8 cellular contexts compared by ENCODE assay signal in the genomic region with DNA sequence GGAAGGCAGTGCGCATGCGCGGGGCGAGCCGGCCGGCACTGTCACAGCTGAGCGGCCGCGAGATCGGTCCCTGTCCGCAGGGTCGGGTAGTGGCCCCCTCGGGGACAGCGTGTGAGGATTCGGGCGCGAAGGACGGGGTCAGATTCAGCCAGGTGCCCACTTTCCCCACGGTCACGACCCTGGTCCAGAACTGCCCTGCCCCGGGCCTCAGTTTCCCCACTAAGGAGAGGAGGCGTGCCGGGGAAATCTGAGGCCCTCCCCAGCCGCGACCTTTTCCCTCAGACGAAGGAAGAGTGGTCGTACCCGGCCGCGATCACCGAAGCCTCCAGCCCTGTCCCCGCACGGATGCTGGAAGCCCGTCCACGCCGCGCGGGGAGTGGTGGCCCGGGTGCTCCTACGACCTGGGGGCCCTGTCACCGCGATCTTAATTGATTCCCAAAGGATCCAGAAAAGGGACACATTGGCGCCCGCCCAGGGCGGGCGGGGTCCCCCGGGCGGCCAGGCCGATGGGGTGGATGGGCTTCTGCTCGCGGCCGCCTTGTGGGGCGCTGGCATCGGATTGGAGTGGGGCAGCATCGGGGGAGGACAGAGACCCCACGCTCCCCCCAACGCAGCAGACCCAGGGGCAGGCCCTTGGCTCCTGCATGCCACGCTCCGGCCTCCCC. TPM values are rescaled to one million over a fixed set of nuclear protein-coding genes. Genes with fewer than 3 reads are reported as not detected.
DNase-seq lines count a peak whose midpoint lies in the region; ATAC-seq and TF ChIP-seq lines count a peak whose summit lies in the region.

No MANE protein-coding gene starts in this region.

- TF ChIP-seq CTCF in AG10803 (conservative IDR thresholded peaks at IDR 0.05; ENCODE audit: low read length) (no peak), IMR-90 (conservative IDR thresholded peaks at IDR 0.05; ENCODE audit: low read depth, low read length) (no peak)

- H4K91ac ChIP-seq in IMR-90 (ENCODE audit: insufficient read depth, low read depth, low read length) = peak overlapping the region; percentile 66

- H2BK15ac ChIP-seq in IMR-90 (ENCODE audit: low read depth, low read length) = no peak overlapping the region

- POLR2A ChIA-PET in IMR-90 (lab: Charles Lee; ENCODE audit: unreplicated experiment) = no interaction called here

- ATAC-seq in IMR-90 (ENCODE audit: low read depth) = peak; percentile 1; the same call in 1 of the 2 replicates
- no peak for ATAC-seq in HG03175 (IDR thresholded peaks at IDR 0.05; ENCODE audit: unreplicated experiment)
- ATAC-seq in GM18861 (IDR thresholded peaks at IDR 0.05; ENCODE audit: unreplicated experiment) = no peak

- no peaks in the 10 kb centered on the region for H3K9me1 ChIP-seq in IMR-90 (ENCODE audit: insufficient read depth, low read length)

- H3K4me1 ChIP-seq in IMR-90 (ENCODE audit: control insufficient read depth, insufficient read depth, low read length) = peaks cover 6% of the 10 kb centered on the region
- H3K4me1 ChIP-seq in muscle layer of colon (ENCODE audit: insufficient read depth, low read length) = no peaks in the 10 kb centered on the region

- peak overlapping the region; percentile 56; the same call in 1 of the 2 replicates for H3K56ac ChIP-seq in IMR-90 (ENCODE audit: extremely low read depth, insufficient read depth, low read length)

- peak overlapping the region; percentile 49 for H3K27ac ChIP-seq in IMR-90 (ENCODE audit: insufficient read depth, low read length)
- peak overlapping the region; percentile 39 for H3K27ac ChIP-seq in cingulate gyrus (ENCODE audit: low read depth, low read length)
- peak overlapping the region; percentile 96 for H3K27ac ChIP-seq in muscle layer of colon (ENCODE audit: low read depth, low read length)

- peak overlapping the region; percentile 96 for H3K14ac ChIP-seq in IMR-90 (replicated peaks; ENCODE audit: low read depth, low read length)

- peak overlapping the region; percentile 80 for H3K4me3 ChIP-seq in AG10803 (ENCODE audit: low read length)
- peak overlapping the region; percentile 69 for H3K4me3 ChIP-seq in IMR-90 (ENCODE audit: insufficient read depth, low read depth, low read length)
- peak overlapping the region; percentile 70 to 79 for H3K4me3 ChIP-seq in muscle layer of colon (ENCODE audit: low read depth in 1 of 2, low read length in 2 of 2)

- peak overlapping the region; percentile 78 for H3K4me2 ChIP-seq in IMR-90 (ENCODE audit: low read depth, low read length)

- peak overlapping the region; percentile 26; the same call in 1 of the 2 replicates for H3K18ac ChIP-seq in IMR-90 (ENCODE audit: low read depth, low read length)

- peaks cover 0 to 4% of the 10 kb centered on the region in 2 experiments; a peak in 1 of 4 replicates for H3K79me1 ChIP-seq in IMR-90 (ENCODE audit: low read depth in 1 of 2, low read length in 2 of 2)

- CTCF ChIA-PET in IMR-90 (lab: Yijun Ruan, JAX) = interaction anchor here (0.6 to 1.0 kb wide), 3 partner anchors 52 to 97 kb away, joined by 3 to 6 read pairs (median 4); no protein-coding TSS in a partner anchor

- no TSS peak for BruUV-seq in IMR-90 (replicated peaks; lab: Mats Ljungman, UMichigan)

- H3K27me3 ChIP-seq in IMR-90 (ENCODE audit: control insufficient read depth, insufficient read depth, low read length) = peaks cover 2% of the 10 kb centered on the region; the same call in 1 of the 2 replicates
- no peaks in the 10 kb centered on the region for H3K27me3 ChIP-seq in muscle layer of colon (ENCODE audit: control insufficient read depth in 1 of 2, insufficient read depth in 2 of 2, low read length in 2 of 2)

- H2AK5ac ChIP-seq in IMR-90 (ENCODE audit: low read depth, low read length) = no peak overlapping the region; the same call in 1 of the 2 replicates

- 13% methylated on average over 45 of the region's 59 CpGs; no CpG with 5 or more reads in 1 of the 2 experiments for WGBS in IMR-90 (ENCODE audit: extremely low coverage in 2 of 2, insufficient read length in 1 of 2), 2 experiments

- no peaks in the 10 kb centered on the region for H3K9me3 ChIP-seq in IMR-90 (ENCODE audit: control insufficient read depth, insufficient read depth, low read length)
- H3K9me3 ChIP-seq in muscle layer of colon (ENCODE audit: low read length) = no peaks in the 10 kb centered on the region

- peak overlapping the region; percentile 93; the same call in 1 of the 2 replicates for H3K23ac ChIP-seq in IMR-90 (ENCODE audit: low read depth, low read length)

- dilution Hi-C loops in IMR-90 (cut with HindIII; ENCODE audit: low sequenced_read_pairs, unreplicated experiment) = no loop called here

- TF ChIP-seq RAD21 in IMR-90 (IDR thresholded peaks at IDR 0.05; ENCODE audit: low read length) = no peak

- H4K5ac ChIP-seq in IMR-90 (ENCODE audit: low read depth, low read length) = peak overlapping the region; percentile 32

- H2BK120ac ChIP-seq in IMR-90 (ENCODE audit: low read depth, low read length) = peak overlapping the region; percentile 56; the same call in 1 of the 2 replicates

- TF ChIP-seq POLR2A in IMR-90 (IDR thresholded peaks at IDR 0.05; ENCODE audit: low read depth, low read length) = no peak

- H4K8ac ChIP-seq in IMR-90 (ENCODE audit: low read depth in 2 of 2, low read length in 2 of 2) = peak overlapping the region; percentile 81 to 99

- intact Hi-C loops in IMR-90 (cut with micrococcal nuclease) = loop anchor here (1.0 kb wide), 1 partner anchor 49 kb away; no protein-coding TSS in a partner anchor

- H3K9ac ChIP-seq in IMR-90 (ENCODE audit: low read depth, low read length) = peak overlapping the region; percentile 78
- H3K9ac ChIP-seq in muscle layer of colon (ENCODE audit: low read length) = no peak overlapping the region

- in situ Hi-C loops in IMR-90 (cut with MboI; ENCODE audit: low sequenced_read_pairs) = no loop called here

- no peaks in the 10 kb centered on the region for H3K36me3 ChIP-seq in IMR-90 (ENCODE audit: control insufficient read depth, insufficient read depth, low read length)
- no peaks in the 10 kb centered on the region for H3K36me3 ChIP-seq in muscle layer of colon (ENCODE audit: insufficient read depth, low read length)

- no peaks in the 10 kb centered on the region; the same call in 1 of the 2 replicates for H4K20me1 ChIP-seq in IMR-90 (ENCODE audit: insufficient read depth, low read length)

- H2AFZ ChIP-seq in IMR-90 (replicated peaks; ENCODE audit: low read length, poor library complexity) = peak overlapping the region; percentile 98

- DNase-seq in AG10803 (ENCODE audit: low read depth) (no peak), IMR-90 (no peak), NCI-H1694 (lab: John Stamatoyannopoulos, UW) (no peak)
- DNase-seq in stimulated activated CD4-positive, alpha-beta T cell treated with anti-CD3 and anti-CD28 coated beads, Interleukin-2, amount 100 ng/mL, for 24 hours = no peak

- H2BK5ac ChIP-seq in IMR-90 (ENCODE audit: low read depth, low read length, poor library complexity, severe bottlenecking) = peak overlapping the region; percentile 53

- H2AK9ac ChIP-seq in IMR-90 (replicated peaks; ENCODE audit: low read depth, low read length, poor library complexity) = peak overlapping the region; percentile 92

- peak overlapping the region; percentile 89 for H3K4ac ChIP-seq in IMR-90 (ENCODE audit: low read depth, low read length)

- H2BK20ac ChIP-seq in IMR-90 (ENCODE audit: low read depth, low read length) = no peak overlapping the region

TF ChIP-seq in IMR-90, 13 proteins besides CTCF, POLR2A, EP300 and RAD21:
- TF ChIP-seq, protein P1, sequence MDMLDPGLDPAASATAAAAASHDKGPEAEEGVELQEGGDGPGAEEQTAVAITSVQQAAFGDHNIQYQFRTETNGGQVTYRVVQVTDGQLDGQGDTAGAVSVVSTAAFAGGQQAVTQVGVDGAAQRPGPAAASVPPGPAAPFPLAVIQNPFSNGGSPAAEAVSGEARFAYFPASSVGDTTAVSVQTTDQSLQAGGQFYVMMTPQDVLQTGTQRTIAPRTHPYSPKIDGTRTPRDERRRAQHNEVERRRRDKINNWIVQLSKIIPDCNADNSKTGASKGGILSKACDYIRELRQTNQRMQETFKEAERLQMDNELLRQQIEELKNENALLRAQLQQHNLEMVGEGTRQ (IDR thresholded peaks at IDR 0.05; ENCODE audit: low read depth, low read length) = no peak

RNA-seq across cellular contexts. Expression of gene SRL, which starts 57.7 kb away (rescaled TPM):
- total RNA-seq in IMR-90 (2012; rRNA removed) = under 0.01 TPM in 1 of 2 replicates, not detected in the other
- polyA plus RNA-seq in IMR-90 (2012; rRNA removed) = 0.04 and 0.14 TPM in 2 replicates
- polyA plus RNA-seq in IMR-90 (2012; cell fraction: cytosol; rRNA removed) = 0.08 TPM in 2 replicates
- 0.04 and 0.13 TPM in 2 replicates for polyA plus RNA-seq in IMR-90 (2012; cell fraction: nucleus; rRNA removed; ENCODE audit: low replicate concordance)

Comparison
In these comparisons a context has a peak if more than half of its experiments do, and no peak if none do; other contexts are left out.
1. H3K27ac ChIP-seq: peak in every context shown above with its lines; median percentile 96 in muscle layer of colon; 49 in IMR-90; 39 in cingulate gyrus.